ENCODE assay signal across 9 cellular contexts in the genomic region with DNA sequence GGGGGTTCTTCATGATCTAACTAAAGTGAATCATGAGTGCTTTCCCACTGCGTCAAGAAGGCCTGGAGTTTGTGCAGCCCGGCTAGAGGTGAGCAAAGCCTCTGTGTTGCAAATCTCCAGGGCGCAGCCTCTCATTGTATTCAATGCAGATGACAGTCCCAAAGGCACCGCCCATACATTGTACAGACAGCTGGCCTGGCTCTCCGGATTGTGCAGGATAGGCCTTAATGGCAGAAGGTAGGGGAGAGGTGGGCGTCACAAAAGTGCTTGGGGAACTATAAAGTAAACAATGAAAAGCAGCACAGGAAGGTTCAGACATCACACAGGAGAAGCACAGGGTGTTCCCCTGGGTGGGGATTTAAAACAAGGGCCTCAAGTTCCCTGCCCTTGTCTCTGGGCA. TPM values are rescaled to one million over a fixed set of nuclear protein-coding genes. Genes with fewer than 3 reads are reported as not detected.
DNase-seq lines count a peak whose midpoint lies in the region; ATAC-seq lines count a peak whose summit lies in the region.
"Had no signal": no experiment of that assay in that cellular context is flagged by ENCODE, and none has a peak within 500 bp of the region (broad histone marks: within the 10 kb centered on the region; RNA-seq: fewer than 3 reads in every experiment).

No MANE protein-coding gene starts in this region.

- H3K4me3 Mint-ChIP-seq in activated T-cell treated with anti-CD3 and anti-CD28 coated beads, Interleukin-2, amount 50 U/mL, for 72 hours = peak overlapping the region; percentile 88 to 98
- H3K4me3 Mint-ChIP-seq in stimulated activated naive CD8-positive, alpha-beta T cell treated with anti-CD3 and anti-CD28 coated beads, Interleukin-15, amount 100 ng/mL, for 72 hours = peak overlapping the region; percentile 88 to 97

- peak; percentile 20 for DNase-seq in NCI-H748 (lab: John Stamatoyannopoulos, UW; ENCODE audit: unreplicated experiment)
- DNase-seq in NCI-H748 treated with DMSO at 0.1 percent for 48 hours (lab: John Stamatoyannopoulos, UW) = no peak
- DNase-seq in activated T-cell treated with anti-CD3 and anti-CD28 coated beads, Interleukin-2, amount 50 U/mL, for 72 hours = no peak
- DNase-seq in left kidney (ENCODE audit: low read depth, low spot score) = peak; percentile 42
- no peak for DNase-seq in stimulated activated naive CD8-positive, alpha-beta T cell treated with anti-CD3 and anti-CD28 coated beads, Interleukin-15, amount 100 ng/mL, for 72 hours
- no peak for DNase-seq in NCI-H1105 (lab: John Stamatoyannopoulos, UW)
- DNase-seq in T1000 (lab: John Stamatoyannopoulos, UW) = no peak
- no peak for DNase-seq in nucleus accumbens (lab: John Stamatoyannopoulos, UW)

- no peak for ATAC-seq in activated T-cell treated with anti-CD3 and anti-CD28 coated beads, Interleukin-2, amount 50 U/mL, for 72 hours (replicated peaks in 1 of 2)
- no peak for ATAC-seq in stimulated activated naive CD8-positive, alpha-beta T cell treated with anti-CD3 and anti-CD28 coated beads, Interleukin-15, amount 100 ng/mL, for 72 hours
- ATAC-seq: A549 had no signal

- H3K36me3 Mint-ChIP-seq in activated T-cell treated with anti-CD3 and anti-CD28 coated beads, Interleukin-2, amount 50 U/mL, for 72 hours (ENCODE audit: insufficient read depth in 2 of 2) = peaks cover 13 to 16% of the 10 kb centered on the region in 2 donors

- H3K4me1 Mint-ChIP-seq in activated T-cell treated with anti-CD3 and anti-CD28 coated beads, Interleukin-2, amount 50 U/mL, for 72 hours (ENCODE audit: low read depth) = peaks cover 42% of the 10 kb centered on the region
- peaks cover 48% of the 10 kb centered on the region for H3K4me1 Mint-ChIP-seq in stimulated activated naive CD8-positive, alpha-beta T cell treated with anti-CD3 and anti-CD28 coated beads, Interleukin-15, amount 100 ng/mL, for 72 hours

- H3K9me3 Mint-ChIP-seq in activated T-cell treated with anti-CD3 and anti-CD28 coated beads, Interleukin-2, amount 50 U/mL, for 72 hours = peaks cover 0 to 3% of the 10 kb centered on the region in 2 donors
- peaks cover 5 to 7% of the 10 kb centered on the region in 2 donors for H3K9me3 Mint-ChIP-seq in stimulated activated naive CD8-positive, alpha-beta T cell treated with anti-CD3 and anti-CD28 coated beads, Interleukin-15, amount 100 ng/mL, for 72 hours

- H3K27me3 Mint-ChIP-seq in activated T-cell treated with anti-CD3 and anti-CD28 coated beads, Interleukin-2, amount 50 U/mL, for 72 hours (ENCODE audit: low read depth) = no peaks in the 10 kb centered on the region
- no peaks in the 10 kb centered on the region for H3K27me3 Mint-ChIP-seq in stimulated activated naive CD8-positive, alpha-beta T cell treated with anti-CD3 and anti-CD28 coated beads, Interleukin-15, amount 100 ng/mL, for 72 hours

- H3K27ac Mint-ChIP-seq in activated T-cell treated with anti-CD3 and anti-CD28 coated beads, Interleukin-2, amount 50 U/mL, for 72 hours = peak overlapping the region; percentile 87
- peak overlapping the region; percentile 1 to 67 for H3K27ac Mint-ChIP-seq in stimulated activated naive CD8-positive, alpha-beta T cell treated with anti-CD3 and anti-CD28 coated beads, Interleukin-15, amount 100 ng/mL, for 72 hours

RNA-seq across cellular contexts. Expression of gene GYPC, which starts 0.9 kb away (rescaled TPM):
- total RNA-seq in activated T-cell treated with anti-CD3 and anti-CD28 coated beads, Interleukin-2, amount 50 U/mL, for 72 hours = 100 to 1,000 TPM; 144 to 148 TPM

Comparison
In these comparisons a context has a peak if more than half of its experiments do, and no peak if none do; other contexts are left out.
1. DNase-seq: peak in NCI-H748 (single experiment) and left kidney (single experiment); none in NCI-H748 treated with DMSO at 0.1 percent for 48 hours (single experiment), activated T-cell treated with anti-CD3 and anti-CD28 coated beads, Interleukin-2, amount 50 U/mL, for 72 hours (0 of 2), stimulated activated naive CD8-positive, alpha-beta T cell treated with anti-CD3 and anti-CD28 coated beads, Interleukin-15, amount 100 ng/mL, for 72 hours (0 of 2), NCI-H1105 (single experiment), T1000 (single experiment) and nucleus accumbens (0 of 56).